Comparison of ENCODE assay signal across 22 cellular contexts in genomic region chr5:179152144-179152895, GRCh38.
"Had no signal": no experiment of that assay in that cellular context is flagged by ENCODE, and none has a peak within 500 bp of the region (broad histone marks: within the 10 kb centered on the region; RNA-seq: fewer than 3 reads in every experiment).

No MANE protein-coding gene starts in this region.

- H3K36me3 ChIP-seq: breast epithelium, esophagus squamous epithelium, gastrocnemius medialis, WERI-Rb-1 had no signal

- H3K27ac ChIP-seq: breast epithelium, esophagus squamous epithelium, gastrocnemius medialis, parathyroid adenoma, upper lobe of left lung, WERI-Rb-1 had no signal

- H3K9ac ChIP-seq: parathyroid adenoma had no signal

- H3K27me3 ChIP-seq: breast epithelium, esophagus squamous epithelium, gastrocnemius medialis, upper lobe of left lung had no signal

- DNase-seq: activated CD4-positive, alpha-beta T cell treated with anti-CD3 and anti-CD28 coated beads for 1 hour; activated CD4-positive, alpha-beta T cell treated with anti-CD3 and anti-CD28 coated beads, Interleukin-2, amount 50 U/mL, for 1 hour; activated CD8-positive, alpha-beta T cell treated with anti-CD3 and anti-CD28 coated beads, Interleukin-2, amount 10 ng/mL, durations not matched to agents 7 days and 5 days; activated naive CD4-positive, alpha-beta T cell treated with anti-CD3 and anti-CD28 coated beads for 36 hours; activated naive CD8-positive, alpha-beta T cell treated with anti-CD3 and anti-CD28 coated beads, Interleukin-2, amount 10 ng/mL, durations not matched to agents 7 days and 5 days; amniotic stem cell; cortex of kidney; endodermal cell; esophagus squamous epithelium; gastrocnemius medialis; hippocampal formation; mammary epithelial cell; stimulated activated CD4-positive, alpha-beta T cell treated with anti-CD3 and anti-CD28 coated beads, Interleukin-4, amount 100 ng/mL, for 1 hour; stimulated activated naive CD4-positive, alpha-beta T cell treated with Interleukin-2 at 50 U/mL for 16 hours; T-cell; upper lobe of left lung; WERI-Rb-1 had no signal

- H2AFZ ChIP-seq: parathyroid adenoma had no signal

- ATAC-seq: activated CD8-positive, alpha-beta T cell treated with anti-CD3 and anti-CD28 coated beads, Interleukin-2, amount 10 ng/mL, durations not matched to agents 7 days and 5 days; gastrocnemius medialis; naive thymus-derived CD8-positive, alpha-beta T cell; SK-N-SH treated with all-trans-retinoic acid at 6 μM for 48 hours; T-cell had no signal

- FAIRE-seq: TTC549 had no signal

- H3K4me3 ChIP-seq: breast epithelium, esophagus squamous epithelium, gastrocnemius medialis, upper lobe of left lung had no signal

- H3K79me2 ChIP-seq: parathyroid adenoma had no signal

- H3K4me1 ChIP-seq: breast epithelium, esophagus squamous epithelium, gastrocnemius medialis, parathyroid adenoma, upper lobe of left lung had no signal

- H3K9me3 ChIP-seq: breast epithelium, esophagus squamous epithelium, gastrocnemius medialis, upper lobe of left lung had no signal
